Comparison of ENCODE assay signal across 18 cellular contexts in the genomic region with DNA sequence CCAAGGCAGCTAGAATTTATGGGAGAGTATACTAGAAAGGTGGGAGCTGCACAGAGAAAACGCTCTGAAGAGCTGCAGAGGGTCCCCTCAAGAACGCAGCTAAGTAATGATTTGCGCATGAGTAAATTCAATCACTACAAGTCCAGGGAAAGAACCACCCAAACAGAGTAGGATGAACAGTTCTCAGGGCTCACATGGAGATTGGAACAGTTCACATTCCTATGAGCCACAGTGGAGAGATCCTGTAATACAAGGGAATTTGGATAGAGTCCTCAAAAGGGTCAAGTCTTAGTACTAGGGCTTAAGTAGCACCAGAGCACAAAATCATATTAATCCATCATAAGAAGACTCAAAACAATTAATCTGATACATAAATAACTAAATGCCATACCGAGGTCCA. TPM values are rescaled to one million over a fixed set of nuclear protein-coding genes. Genes with fewer than 3 reads are reported as not detected.
A peak's percentile ranks its signal among the peaks of the same experiment; 100 is the strongest.
DNase-seq lines count a peak whose midpoint lies in the region; ATAC-seq and TF ChIP-seq lines count a peak whose summit lies in the region.
"Had no signal": no experiment of that assay in that cellular context is flagged by ENCODE, and none has a peak within 500 bp of the region (broad histone marks: within the 10 kb centered on the region; RNA-seq: fewer than 3 reads in every experiment).

No MANE protein-coding gene starts in this region.

- DNase-seq in GM03348 (ENCODE audit: low spot score), result peak; percentile 27
- peak; percentile 23 for DNase-seq in M059J (ENCODE audit: low read depth)
- DNase-seq in fibroblast of gingiva (ENCODE audit: low read depth), result peak; percentile 9
- DNase-seq in retinal pigment epithelial cell (ENCODE audit: low read depth), result peak; percentile 30
- no peak for DNase-seq in pons (ENCODE audit: low spot score)
- no peak for DNase-seq in OCI-M2 (lab: John Stamatoyannopoulos, UW; ENCODE audit: unreplicated experiment)
- DNase-seq: activated CD4-positive, alpha-beta memory T cell treated with anti-CD3 and anti-CD28 coated beads, Interleukin-2, amount 10 ng/mL, durations not matched to agents 7 days and 5 days; activated T-cell treated with anti-CD3 and anti-CD28 coated beads, Interleukin-2, amount 50 U/mL, for 1 hour; left cardiac atrium; MV-4-11; NCI-H1930; NCI-H345; stimulated activated CD4-positive, alpha-beta T cell treated with anti-CD3 and anti-CD28 coated beads, Interleukin-15, amount 100 ng/mL, for 24 hours; stimulated activated naive CD4-positive, alpha-beta T cell; thyroid gland had no signal

- no peak overlapping the region for H3K4me3 ChIP-seq in retinal pigment epithelial cell (ENCODE audit: low read length)
- H3K4me3 ChIP-seq: breast epithelium, thyroid gland had no signal

- no peak for TF ChIP-seq CTCF in retinal pigment epithelial cell (conservative IDR thresholded peaks at IDR 0.05; ENCODE audit: low read depth, low read length)

- ATAC-seq in HG03108 (IDR thresholded peaks at IDR 0.05; ENCODE audit: unreplicated experiment), result no peak
- ATAC-seq: left cardiac atrium, WTC11 had no signal

RNA-seq across cellular contexts. Expression of gene OLA1, which starts 12.7 kb away (rescaled TPM):
- 64.6 and 110 TPM in 2 replicates for total RNA-seq in M059J (2014; rRNA removed; shearing (Covaris generic))

Comparison
In these comparisons a context has a peak if more than half of its experiments do, and no peak if none do; other contexts are left out.
1. DNase-seq: peak in GM03348 (single experiment), M059J (single experiment), fibroblast of gingiva (single experiment) and retinal pigment epithelial cell (single experiment); none in pons (single experiment) and OCI-M2 (single experiment).